Comparison of ENCODE assay signal across 13 cellular contexts in the genomic region with DNA sequence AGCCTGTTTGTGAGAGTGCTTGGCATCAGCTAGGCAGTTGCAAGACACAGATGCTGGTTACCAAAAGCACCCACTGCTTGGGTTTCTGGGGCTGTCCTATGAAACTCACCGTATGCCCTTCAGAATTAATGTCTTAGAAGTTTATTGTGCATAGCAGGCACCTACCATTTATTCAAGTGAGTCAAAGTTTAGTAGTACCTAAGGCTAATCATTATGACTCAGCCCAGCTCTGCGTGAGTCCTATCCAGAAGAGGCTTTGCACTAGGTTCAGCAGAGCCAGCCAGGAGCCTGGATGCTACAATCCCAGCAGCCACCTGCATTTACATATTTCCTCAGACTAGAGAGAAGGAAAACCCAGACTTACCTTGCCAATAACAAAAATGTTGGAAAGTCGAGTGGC. TPM values are rescaled to one million over a fixed set of nuclear protein-coding genes. Genes with fewer than 3 reads are reported as not detected.
DNase-seq lines count a peak whose midpoint lies in the region; ATAC-seq and TF ChIP-seq lines count a peak whose summit lies in the region.
"Had no signal": no experiment of that assay in that cellular context is flagged by ENCODE, and none has a peak within 500 bp of the region (broad histone marks: within the 10 kb centered on the region; RNA-seq: fewer than 3 reads in every experiment).

No MANE protein-coding gene starts in this region.

- peak overlapping the region in 2 of 3 donors; percentile 16 to 55 for H3K27ac Mint-ChIP-seq in CD4-positive, CD25-positive, alpha-beta regulatory T cell
- peak overlapping the region; percentile 81 for H3K27ac Mint-ChIP-seq in activated T-helper 17 cell treated with anti-CD3 and anti-CD28 coated beads, Interleukin-2, amount 50 U/mL, for 72 hours

- H3K36me3 ChIP-seq in CD4-positive, CD25-positive, alpha-beta regulatory T cell (ENCODE audit: control insufficient read depth, insufficient read depth, low read length) = peaks cover 55% of the 10 kb centered on the region
- H3K36me3 ChIP-seq in kidney epithelial cell (ENCODE audit: control insufficient read depth, insufficient read depth, low read length) (peaks cover 2% of the 10 kb centered on the region), BE2C (peaks cover 79% of the 10 kb centered on the region), HAP-1 (replicated peaks) (peaks cover 91% of the 10 kb centered on the region)

- H3K9me3 ChIP-seq in CD4-positive, CD25-positive, alpha-beta regulatory T cell (ENCODE audit: control insufficient read depth in 2 of 2, low read length in 2 of 2) = no peaks in the 10 kb centered on the region
- H3K9me3 ChIP-seq in BE2C (no peaks in the 10 kb centered on the region), HAP-1 (no peaks in the 10 kb centered on the region)
- H3K9me3 ChIP-seq: esophagus squamous epithelium, neutrophil had no signal

- TF ChIP-seq CTCF in kidney epithelial cell (IDR thresholded peaks at IDR 0.05; ENCODE audit: insufficient read depth, low read length, poor library complexity, severe bottlenecking) (no peak), BE2C (IDR thresholded peaks at IDR 0.05; ENCODE audit: low read depth, low read length) (no peak)

- H3K36me3 Mint-ChIP-seq in CD4-positive, CD25-positive, alpha-beta regulatory T cell = peaks cover 66% of the 10 kb centered on the region
- peaks cover 90% of the 10 kb centered on the region for H3K36me3 Mint-ChIP-seq in activated T-helper 17 cell treated with anti-CD3 and anti-CD28 coated beads, Interleukin-2, amount 50 U/mL, for 72 hours (ENCODE audit: low read depth)
- H3K36me3 Mint-ChIP-seq: IgD-negative memory B cell had no signal

- in situ Hi-C loops in HAP-1 (cut with MboI; ENCODE audit: low sequenced_read_pairs) = no loop called here

- peaks cover 16 to 58% (median 28%) of the 10 kb centered on the region in 4 donors for H3K4me1 Mint-ChIP-seq in CD4-positive, CD25-positive, alpha-beta regulatory T cell
- H3K4me1 Mint-ChIP-seq in activated T-helper 17 cell treated with anti-CD3 and anti-CD28 coated beads, Interleukin-2, amount 50 U/mL, for 72 hours = peaks cover 34% of the 10 kb centered on the region

- ATAC-seq in CD4-positive, CD25-positive, alpha-beta regulatory T cell (ENCODE audit: low read depth in 2 of 2) = no peak
- peak; percentile 60 for ATAC-seq in activated T-helper 17 cell treated with anti-CD3 and anti-CD28 coated beads, Interleukin-2, amount 50 U/mL, for 72 hours (replicated peaks)
- no peak for ATAC-seq in HG02970 (IDR thresholded peaks at IDR 0.05; ENCODE audit: low FRiP score, unreplicated experiment)

- no peaks in the 10 kb centered on the region for H3K27me3 ChIP-seq in CD4-positive, CD25-positive, alpha-beta regulatory T cell (ENCODE audit: control insufficient read depth, insufficient read depth, low read length)
- H3K27me3 ChIP-seq in kidney epithelial cell (ENCODE audit: control insufficient read depth, insufficient read depth, low read length) (no peaks in the 10 kb centered on the region), BE2C (no peaks in the 10 kb centered on the region), HAP-1 (ENCODE audit: low read depth) (no peaks in the 10 kb centered on the region)
- H3K27me3 ChIP-seq: esophagus squamous epithelium, neutrophil had no signal

- H3K27me3 Mint-ChIP-seq in CD4-positive, CD25-positive, alpha-beta regulatory T cell = peaks cover 5% of the 10 kb centered on the region
- no peaks in the 10 kb centered on the region for H3K27me3 Mint-ChIP-seq in activated T-helper 17 cell treated with anti-CD3 and anti-CD28 coated beads, Interleukin-2, amount 50 U/mL, for 72 hours
- H3K27me3 Mint-ChIP-seq: IgD-negative memory B cell had no signal

- no peak overlapping the region for H3K4me3 Mint-ChIP-seq in CD4-positive, CD25-positive, alpha-beta regulatory T cell
- peak overlapping the region; percentile 91 for H3K4me3 Mint-ChIP-seq in activated T-helper 17 cell treated with anti-CD3 and anti-CD28 coated beads, Interleukin-2, amount 50 U/mL, for 72 hours

- H3K4me3 ChIP-seq in CD4-positive, CD25-positive, alpha-beta regulatory T cell (ENCODE audit: low read depth, low read length) = no peak overlapping the region
- H3K4me3 ChIP-seq in kidney epithelial cell (ENCODE audit: low read depth, low read length) (no peak overlapping the region), BE2C (ENCODE audit: low read depth, low read length) (no peak overlapping the region), HAP-1 (no peak overlapping the region)

- no peak overlapping the region for H3K27ac ChIP-seq in CD4-positive, CD25-positive, alpha-beta regulatory T cell (ENCODE audit: insufficient read depth, low read length, poor library complexity, severe bottlenecking)
- H3K27ac ChIP-seq: neutrophil had no signal

- DNase-seq in CD4-positive, CD25-positive, alpha-beta regulatory T cell = no peak
- DNase-seq in HPDE6-E6E7 (ENCODE audit: extremely low spot score) (peak; percentile 61), kidney epithelial cell (ENCODE audit: low read depth) (peak; percentile 34), BE2C (no peak), AG08395 (ENCODE audit: low spot score) (no peak), HAP-1 (ENCODE audit: low spot score in 2 of 2) (no peak)
- DNase-seq: activated CD4-positive, alpha-beta T cell treated with anti-CD3 and anti-CD28 coated beads for 1 hour; esophagus squamous epithelium; SIG-M5 had no signal

- H3K4me1 ChIP-seq in CD4-positive, CD25-positive, alpha-beta regulatory T cell (ENCODE audit: control insufficient read depth, insufficient read depth, low read length, poor library complexity, severe bottlenecking) = peaks cover 25% of the 10 kb centered on the region
- H3K4me1 ChIP-seq in BE2C (no peaks in the 10 kb centered on the region), HAP-1 (peaks cover 13% of the 10 kb centered on the region)

- no peaks in the 10 kb centered on the region for H3K9me3 Mint-ChIP-seq in CD4-positive, CD25-positive, alpha-beta regulatory T cell
- H3K9me3 Mint-ChIP-seq in activated T-helper 17 cell treated with anti-CD3 and anti-CD28 coated beads, Interleukin-2, amount 50 U/mL, for 72 hours = no peaks in the 10 kb centered on the region
- H3K9me3 Mint-ChIP-seq: IgD-negative memory B cell had no signal

RNA-seq across cellular contexts. Expression of a gene that starts 4.2 kb away (rescaled TPM):
- total RNA-seq in CD4-positive, CD25-positive, alpha-beta regulatory T cell = 1,376 TPM
- polyA plus RNA-seq in CD4-positive, CD25-positive, alpha-beta regulatory T cell = 100 to 1,000 TPM; 478 to 996 (median 885) TPM
- 1,000 to 10,000 TPM; 1,150 to 1,442 TPM for total RNA-seq in activated T-helper 17 cell treated with anti-CD3 and anti-CD28 coated beads, Interleukin-2, amount 50 U/mL, for 72 hours
- 815 and 844 TPM in 2 replicates for total RNA-seq in kidney epithelial cell
- polyA plus RNA-seq in BE2C (2012; ENCODE audit: insufficient read depth, insufficient read length, low read depth) = 756 TPM

RNA-seq across cellular contexts. Expression of a gene that starts 32.8 kb away (rescaled TPM):
- 1.4 TPM for total RNA-seq in CD4-positive, CD25-positive, alpha-beta regulatory T cell
- not detected for polyA plus RNA-seq in CD4-positive, CD25-positive, alpha-beta regulatory T cell
- not detected for total RNA-seq in activated T-helper 17 cell treated with anti-CD3 and anti-CD28 coated beads, Interleukin-2, amount 50 U/mL, for 72 hours
- total RNA-seq in kidney epithelial cell = not detected in 2 replicates
- polyA plus RNA-seq in BE2C (2012; ENCODE audit: insufficient read depth, insufficient read length, low read depth) = 12.4 TPM
- total RNA-seq: esophagus squamous epithelium had no signal
- polyA plus RNA-seq: IgD-negative memory B cell had no signal

RNA-seq across cellular contexts. Expression of a gene that starts 34.0 kb away (rescaled TPM):
- 0.64 TPM for total RNA-seq in CD4-positive, CD25-positive, alpha-beta regulatory T cell
- polyA plus RNA-seq in CD4-positive, CD25-positive, alpha-beta regulatory T cell = under 1 TPM; 0.52 to 0.94 (median 0.64) TPM
- total RNA-seq in activated T-helper 17 cell treated with anti-CD3 and anti-CD28 coated beads, Interleukin-2, amount 50 U/mL, for 72 hours = 10 to 100 TPM; 13.2 to 16.1 TPM
- 0.82 and 0.92 TPM in 2 replicates for total RNA-seq in kidney epithelial cell
- 0.82 TPM for polyA plus RNA-seq in BE2C (2012; ENCODE audit: insufficient read depth, insufficient read length, low read depth)

Comparison
In these comparisons a context has a peak if more than half of its experiments do, and no peak if none do; other contexts are left out.
1. DNase-seq: peak in HPDE6-E6E7 (single experiment) and kidney epithelial cell (single experiment); none in CD4-positive, CD25-positive, alpha-beta regulatory T cell (0 of 3), BE2C (single experiment), AG08395 (single experiment) and HAP-1 (0 of 2).